8 cellular contexts compared by ENCODE assay signal in the genomic region with DNA sequence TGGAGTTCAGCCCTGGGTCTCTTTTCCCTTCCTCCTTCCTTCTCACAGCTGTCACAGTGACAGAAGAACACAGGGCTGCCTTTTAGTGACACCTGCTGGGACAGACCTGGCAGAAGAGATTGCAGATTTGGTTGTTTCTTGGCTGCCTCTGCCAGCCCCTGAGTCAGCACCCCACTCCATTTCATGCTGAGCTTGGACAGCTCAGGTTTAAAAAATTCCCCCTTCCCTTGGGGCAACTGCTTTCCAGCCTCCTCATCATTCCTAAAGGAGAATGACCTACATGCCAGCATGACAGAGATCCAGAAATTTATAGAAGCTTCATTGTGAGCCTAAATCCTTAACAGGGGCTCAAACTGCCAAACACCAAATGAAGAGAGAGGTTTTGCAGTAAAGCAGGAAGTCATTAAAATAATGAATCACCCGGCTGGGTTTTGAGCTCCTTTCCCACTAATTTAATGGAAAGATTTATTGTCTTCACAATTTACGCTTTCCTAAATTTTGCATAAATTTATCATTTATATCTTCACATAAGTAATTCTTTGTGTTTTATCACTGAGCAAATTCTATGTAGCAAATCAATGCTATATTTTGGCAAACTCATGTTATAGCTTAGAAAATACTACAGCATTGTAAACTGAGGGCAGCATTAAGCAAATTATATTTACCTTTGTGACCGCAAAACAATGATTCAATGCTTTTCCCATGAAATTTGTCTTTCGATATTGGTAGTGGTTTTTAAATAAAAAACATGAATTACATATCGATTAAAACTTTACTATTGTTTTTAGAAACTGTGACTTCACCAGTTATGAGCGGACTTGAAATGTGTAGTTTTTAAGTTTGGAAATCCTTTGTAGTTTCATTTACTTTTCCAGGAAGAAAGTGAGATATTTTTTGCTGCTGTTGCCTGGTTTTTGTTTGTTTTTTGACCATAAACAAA.
DNase-seq lines count a peak whose midpoint lies in the region; ATAC-seq and TF ChIP-seq lines count a peak whose summit lies in the region.

No MANE protein-coding gene starts in this region.

- no peaks in the 10 kb centered on the region for H3K27me3 ChIP-seq in ovary

- H3K9me3 ChIP-seq in ovary: no peaks in the 10 kb centered on the region

- intact Hi-C loops in posterior cingulate gyrus (cut with DNase I): no loop called here
- intact Hi-C loops in ovary (cut with DNase I): no loop called here

- TF ChIP-seq POLR2A in ovary (IDR thresholded peaks at IDR 0.05): no peak

- H3K27ac ChIP-seq in ovary: no peak overlapping the region

- no peak overlapping the region for H3K4me3 ChIP-seq in ovary

- ATAC-seq in GM18867 (IDR thresholded peaks at IDR 0.05; ENCODE audit: unreplicated experiment): no peak

- DNase-seq in SHP77 (lab: John Stamatoyannopoulos, UW) (peak; percentile 7 to 12), SHP77 treated with DMSO at 0.1 percent for 48 hours (lab: John Stamatoyannopoulos, UW) (no peak), OCI-M1 (lab: John Stamatoyannopoulos, UW) (peak; percentile 42), fibroblast of peridontal ligament (ENCODE audit: extremely low read depth) (peak; percentile 95), posterior cingulate gyrus (peak in 7 of 10 donors; percentile 17 to 88 (median 42)), ovary (no peak)
- DNase-seq in activated CD4-positive, CD25-positive, alpha-beta regulatory T cell treated with anti-CD3 and anti-CD28 coated beads, Interleukin-2, amount 50 U/mL, for 72 hours: no peak

- no peaks in the 10 kb centered on the region for H3K36me3 ChIP-seq in ovary

- no peaks in the 10 kb centered on the region for H3K4me1 ChIP-seq in ovary (ENCODE audit: insufficient read depth)

- TF ChIP-seq CTCF in ovary (IDR thresholded peaks at IDR 0.05): no peak

- no peak for TF ChIP-seq EP300 in ovary (IDR thresholded peaks at IDR 0.05)

- 75 to 76% (median 76%) methylated on average over 6 of the region's 6 CpGs for WGBS in ovary, 3 donors

Comparison
In these comparisons a context has a peak if more than half of its experiments do, and no peak if none do; other contexts are left out.
1. DNase-seq: peak in SHP77 (2 of 2), OCI-M1 (single experiment), fibroblast of peridontal ligament (single experiment) and posterior cingulate gyrus (7 of 10); none in SHP77 treated with DMSO at 0.1 percent for 48 hours (single experiment), activated CD4-positive, CD25-positive, alpha-beta regulatory T cell treated with anti-CD3 and anti-CD28 coated beads, Interleukin-2, amount 50 U/mL, for 72 hours (single experiment) and ovary (0 of 5).